10 cellular contexts compared by ENCODE assay signal in genomic region chr2:153235516-153235915, GRCh38.
DNase-seq lines count a peak whose midpoint lies in the region; ATAC-seq and TF ChIP-seq lines count a peak whose summit lies in the region.
"Had no signal": no experiment of that assay in that cellular context is flagged by ENCODE, and none has a peak within 500 bp of the region (broad histone marks: within the 10 kb centered on the region; RNA-seq: fewer than 3 reads in every experiment).

No MANE protein-coding gene starts in this region.

- H3K9me3 Mint-ChIP-seq in activated naive CD8-positive, alpha-beta T cell treated with anti-CD3 and anti-CD28 coated beads for 36 hours: peaks cover 2% of the 10 kb centered on the region

- H3K4me3 Mint-ChIP-seq in activated naive CD8-positive, alpha-beta T cell treated with anti-CD3 and anti-CD28 coated beads for 36 hours: no peak overlapping the region

- H3K27me3 Mint-ChIP-seq in activated naive CD8-positive, alpha-beta T cell treated with anti-CD3 and anti-CD28 coated beads for 36 hours: no peaks in the 10 kb centered on the region

- H3K36me3 Mint-ChIP-seq in activated naive CD8-positive, alpha-beta T cell treated with anti-CD3 and anti-CD28 coated beads for 36 hours: no peaks in the 10 kb centered on the region

- H3K4me1 Mint-ChIP-seq in activated naive CD8-positive, alpha-beta T cell treated with anti-CD3 and anti-CD28 coated beads for 36 hours: peaks cover 20% of the 10 kb centered on the region

- DNase-seq in GM20000 (ENCODE audit: low spot score) (peak; percentile 17), NCI-H2107 treated with DMSO at 0.1 percent for 48 hours (lab: John Stamatoyannopoulos, UW; ENCODE audit: unreplicated experiment) (no peak), OCI-M2 (lab: John Stamatoyannopoulos, UW; ENCODE audit: unreplicated experiment) (no peak), cortex of kidney (lab: John Stamatoyannopoulos, UW) (no peak)
- peak; percentile 47 for DNase-seq in activated naive CD8-positive, alpha-beta T cell treated with anti-CD3 and anti-CD28 coated beads for 36 hours
- DNase-seq: anterior cingulate cortex, NCI-H526 treated with DMSO at 0.1 percent for 48 hours, right cardiac atrium had no signal

- peak overlapping the region; percentile 85 for H3K27ac Mint-ChIP-seq in activated naive CD8-positive, alpha-beta T cell treated with anti-CD3 and anti-CD28 coated beads for 36 hours

- no peak for TF ChIP-seq CTCF in GM20000 (IDR thresholded peaks at IDR 0.05; ENCODE audit: extremely low read depth, missing control alignments)

- ATAC-seq in GM18861 (IDR thresholded peaks at IDR 0.05; ENCODE audit: unreplicated experiment) (peak; percentile 96), HG03066 (IDR thresholded peaks at IDR 0.05; ENCODE audit: low read depth, unreplicated experiment) (peak; percentile 82)
- ATAC-seq: right cardiac atrium had no signal

Comparison
In these comparisons a context has a peak if more than half of its experiments do, and no peak if none do; other contexts are left out.
1. DNase-seq: peak in GM20000 (single experiment) and activated naive CD8-positive, alpha-beta T cell treated with anti-CD3 and anti-CD28 coated beads for 36 hours (single experiment); none in NCI-H2107 treated with DMSO at 0.1 percent for 48 hours (single experiment), OCI-M2 (single experiment) and cortex of kidney (single experiment).